1 cellular context compared by ENCODE assay signal in the genomic region with DNA sequence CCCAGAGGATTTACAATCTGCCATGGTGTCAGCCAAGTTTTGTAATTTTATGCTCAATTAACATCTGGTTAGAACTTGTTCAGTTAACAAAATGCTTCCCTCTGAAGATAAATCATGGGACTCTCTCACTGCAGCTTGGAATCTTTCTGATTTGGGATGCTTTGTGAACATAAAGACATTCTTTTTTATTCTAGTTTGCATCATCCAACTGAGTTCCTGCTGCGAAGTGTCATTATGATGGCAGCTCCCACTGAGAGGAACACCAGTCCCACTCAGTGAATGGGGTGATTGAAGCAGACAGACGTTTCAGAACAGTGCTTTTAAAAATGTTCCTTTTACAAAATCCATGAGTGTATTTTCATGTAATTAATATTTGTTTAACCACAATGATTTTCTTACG.
TF ChIP-seq lines count a peak whose summit lies in the region.

No MANE protein-coding gene starts in this region.

TF ChIP-seq in WTC11, 78 proteins besides CTCF, POLR2A, EP300 and RAD21 (continued from another document):
- TF ChIP-seq ZBTB21 (CRISPR knock-in tag; IDR thresholded peaks at IDR 0.05; ENCODE audit: borderline replicate concordance) (no peak), IRF1 (CRISPR knock-in tag; IDR thresholded peaks at IDR 0.05) (no peak)
